ENCODE assay signal across 11 cellular contexts in the genomic region with DNA sequence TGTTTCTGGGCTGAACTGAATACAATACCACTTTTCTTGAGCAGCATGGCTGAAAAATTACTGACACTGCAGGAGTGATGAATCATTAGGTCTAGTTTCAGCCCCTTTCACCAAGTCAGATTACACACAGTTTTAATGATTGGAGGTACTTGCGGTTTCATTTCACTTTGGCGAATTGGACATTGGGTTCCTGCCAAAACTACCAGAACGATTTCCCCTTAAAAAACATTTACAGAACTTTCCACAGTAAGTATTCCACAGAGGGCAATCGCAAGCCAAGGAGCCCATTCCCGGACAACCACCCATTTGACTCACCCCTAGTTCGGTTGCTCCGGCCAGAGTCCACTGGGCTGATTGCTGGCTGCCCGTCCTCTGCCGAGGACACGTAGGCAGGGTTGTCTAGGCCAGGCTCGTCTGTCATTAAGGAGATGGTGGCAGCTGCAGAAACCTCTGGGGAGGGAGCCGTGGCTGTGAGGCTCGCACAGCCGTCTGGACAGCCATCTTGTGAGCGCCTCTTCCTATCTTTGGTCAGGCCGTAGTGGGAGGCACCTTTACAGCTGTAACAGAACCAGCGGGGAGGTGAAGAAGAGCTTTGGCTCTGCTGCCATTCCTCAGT.
A peak's percentile ranks its signal among the peaks of the same experiment; 100 is the strongest.
DNase-seq lines count a peak whose midpoint lies in the region; ATAC-seq and TF ChIP-seq lines count a peak whose summit lies in the region.
"Had no signal": no experiment of that assay in that cellular context is flagged by ENCODE, and none has a peak within 500 bp of the region (broad histone marks: within the 10 kb centered on the region; RNA-seq: fewer than 3 reads in every experiment).

No MANE protein-coding gene starts in this region.

- ATAC-seq in GM19455 (IDR thresholded peaks at IDR 0.05; ENCODE audit: unreplicated experiment), result no peak

- 89 to 90% methylated on average over 17 of the region's 17 CpGs for WGBS in sigmoid colon, 2 donors

- H3K9me3 ChIP-seq in sigmoid colon, result no peaks in the 10 kb centered on the region

- H3K4me1 Mint-ChIP-seq in activated T-helper 1 cell treated with anti-CD3 and anti-CD28 coated beads, Interleukin-12 subunit alpha, Interleukin-12 subunit beta, Interleukin-2, Interleukin-4 antibody, amounts not matched to agents 30 ng/mL and 10 ng/mL and 1 ng/mL, durations not matched to agents 14 hours and 24 hours and 36 hours (ENCODE audit: low read depth), result no peaks in the 10 kb centered on the region

- no peak overlapping the region for H3K4me3 Mint-ChIP-seq in activated T-helper 1 cell treated with anti-CD3 and anti-CD28 coated beads, Interleukin-12 subunit alpha, Interleukin-12 subunit beta, Interleukin-2, Interleukin-4 antibody, amounts not matched to agents 30 ng/mL and 10 ng/mL and 1 ng/mL, durations not matched to agents 14 hours and 24 hours and 36 hours
- H3K4me3 Mint-ChIP-seq: HFFc6 had no signal

- H3K27me3 ChIP-seq in sigmoid colon, result no peaks in the 10 kb centered on the region

- DNase-seq in GOT3 (lab: John Stamatoyannopoulos, UW) (peak; percentile 36), SW480 (ENCODE audit: low spot score) (peak; percentile 63), cardiac septum (ENCODE audit: low spot score) (peak; percentile 80), sigmoid colon (peak; percentile 72)
- no peak for DNase-seq in activated CD4-positive, alpha-beta T cell treated with anti-CD3 and anti-CD28 coated beads for 48 hours
- DNase-seq in stimulated activated CD4-positive, alpha-beta T cell treated with anti-CD3 and anti-CD28 coated beads, Interleukin-1b, Interleukin-23, amount 100 ng/mL, for 48 hours, result no peak
- no peak for DNase-seq in activated T-helper 1 cell treated with anti-CD3 and anti-CD28 coated beads, Interleukin-12 subunit alpha, Interleukin-12 subunit beta, Interleukin-2, Interleukin-4 antibody, amounts not matched to agents 30 ng/mL and 10 ng/mL and 1 ng/mL, durations not matched to agents 14 hours and 24 hours and 36 hours (ENCODE audit: low spot score)
- DNase-seq: NCI-H774 had no signal

- no peak overlapping the region for H3K4me3 ChIP-seq in sigmoid colon

- no peak for TF ChIP-seq POLR2A in sigmoid colon (IDR thresholded peaks at IDR 0.05)

- no peak for TF ChIP-seq EP300 in sigmoid colon (IDR thresholded peaks at IDR 0.05)

- H3K27me3 Mint-ChIP-seq in activated T-helper 1 cell treated with anti-CD3 and anti-CD28 coated beads, Interleukin-12 subunit alpha, Interleukin-12 subunit beta, Interleukin-2, Interleukin-4 antibody, amounts not matched to agents 30 ng/mL and 10 ng/mL and 1 ng/mL, durations not matched to agents 14 hours and 24 hours and 36 hours (ENCODE audit: insufficient read depth), result peaks cover 1% of the 10 kb centered on the region

- no peak overlapping the region for H3K27ac Mint-ChIP-seq in activated T-helper 1 cell treated with anti-CD3 and anti-CD28 coated beads, Interleukin-12 subunit alpha, Interleukin-12 subunit beta, Interleukin-2, Interleukin-4 antibody, amounts not matched to agents 30 ng/mL and 10 ng/mL and 1 ng/mL, durations not matched to agents 14 hours and 24 hours and 36 hours
- H3K27ac Mint-ChIP-seq: activated T-helper 2 cell treated with anti-CD3 and anti-CD28 coated beads, Interferon-gamma antibody, Interleukin-2, Interleukin-4, amounts not matched to agents 10 μg/mL and 5 μg/mL and 100 μg/mL, durations not matched to agents 14 hours and 24 hours and 36 hours; HFFc6 had no signal

- no peak overlapping the region for H3K27ac ChIP-seq in sigmoid colon

- H3K36me3 Mint-ChIP-seq in activated T-helper 1 cell treated with anti-CD3 and anti-CD28 coated beads, Interleukin-12 subunit alpha, Interleukin-12 subunit beta, Interleukin-2, Interleukin-4 antibody, amounts not matched to agents 30 ng/mL and 10 ng/mL and 1 ng/mL, durations not matched to agents 14 hours and 24 hours and 36 hours (ENCODE audit: low read depth), result no peaks in the 10 kb centered on the region

- TF ChIP-seq CTCF in sigmoid colon (IDR thresholded peaks at IDR 0.05), result no peak

- no peaks in the 10 kb centered on the region for H3K36me3 ChIP-seq in sigmoid colon

- intact Hi-C loops in cardiac septum (cut with DNase I), result loop anchor here (5.0 to 10.0 kb wide), 3 partner anchors 195 to 710 kb away; no protein-coding TSS in a partner anchor
- intact Hi-C loops in sigmoid colon (cut with DNase I), result no loop called here
- intact Hi-C loops in activated T-helper 1 cell treated with anti-CD3 and anti-CD28 coated beads, Interleukin-12 subunit alpha, Interleukin-12 subunit beta, Interleukin-2, Interleukin-4 antibody, amounts not matched to agents 30 ng/mL and 10 ng/mL and 1 ng/mL, durations not matched to agents 14 hours and 24 hours and 36 hours (cut with micrococcal nuclease), result no loop called here

- H3K4me1 ChIP-seq in sigmoid colon, result no peaks in the 10 kb centered on the region

- H3K9me3 Mint-ChIP-seq in activated T-helper 1 cell treated with anti-CD3 and anti-CD28 coated beads, Interleukin-12 subunit alpha, Interleukin-12 subunit beta, Interleukin-2, Interleukin-4 antibody, amounts not matched to agents 30 ng/mL and 10 ng/mL and 1 ng/mL, durations not matched to agents 14 hours and 24 hours and 36 hours, result no peaks in the 10 kb centered on the region
- H3K9me3 Mint-ChIP-seq: activated T-helper 2 cell treated with anti-CD3 and anti-CD28 coated beads, Interferon-gamma antibody, Interleukin-2, Interleukin-4, amounts not matched to agents 10 μg/mL and 5 μg/mL and 100 μg/mL, durations not matched to agents 14 hours and 24 hours and 36 hours; HFFc6 had no signal

Comparison
In these comparisons a context has a peak if more than half of its experiments do, and no peak if none do; other contexts are left out.
1. DNase-seq: peak in GOT3 (single experiment), SW480 (single experiment), cardiac septum (single experiment) and sigmoid colon (single experiment); none in activated CD4-positive, alpha-beta T cell treated with anti-CD3 and anti-CD28 coated beads for 48 hours (single experiment), stimulated activated CD4-positive, alpha-beta T cell treated with anti-CD3 and anti-CD28 coated beads, Interleukin-1b, Interleukin-23, amount 100 ng/mL, for 48 hours (single experiment) and activated T-helper 1 cell treated with anti-CD3 and anti-CD28 coated beads, Interleukin-12 subunit alpha, Interleukin-12 subunit beta, Interleukin-2, Interleukin-4 antibody, amounts not matched to agents 30 ng/mL and 10 ng/mL and 1 ng/mL, durations not matched to agents 14 hours and 24 hours and 36 hours (single experiment).